In genomic region chr18:76490701-76491171, GRCh38 we compare ENCODE assay signal across 1 cellular context.
TF ChIP-seq lines count a peak whose summit lies in the region.

No MANE protein-coding gene starts in this region.

TF ChIP-seq in GM12878, 131 proteins besides CTCF, POLR2A, EP300 and RAD21 (continued from another document):
- TF ChIP-seq RELB (IDR thresholded peaks at IDR 0.05; ENCODE audit: low read depth) (peak; percentile 44; the same call in 1 of the 2 replicates), MTA2 (IDR thresholded peaks at IDR 0.05; ENCODE audit: low read depth) (peak; percentile 33; the same call in 1 of the 2 replicates), SMC3 (IDR thresholded peaks at IDR 0.05; ENCODE audit: borderline replicate concordance, low read length) (no peak), EZH2 (IDR thresholded peaks at IDR 0.05; ENCODE audit: borderline replicate concordance, control insufficient read depth, low read depth, low read length) (no peak), DPF2 (IDR thresholded peaks at IDR 0.05) (peak; percentile 80; the same call in 1 of the 2 replicates), CREB1 (IDR thresholded peaks at IDR 0.05; ENCODE audit: low read depth) (peak; percentile 49; the same call in 1 of the 2 replicates), RB1 (IDR thresholded peaks at IDR 0.05; ENCODE audit: borderline replicate concordance) (0 out of 2 replicates have a peak, but pooled peaks have one; percentile 22), BACH1 (IDR thresholded peaks at IDR 0.05; ENCODE audit: borderline replicate concordance) (peak; percentile 75; the same call in 1 of the 2 replicates), RCOR1 (conservative IDR thresholded peaks at IDR 0.05; ENCODE audit: low read depth, low read length) (no peak), EGR1 (IDR thresholded peaks at IDR 0.05; ENCODE audit: borderline replicate concordance in 1 of 2, low read depth in 2 of 2, low read length in 2 of 2) (peak in 1 of 2 experiments; percentile 62; a peak in 1 of 3 replicates), MYC (IDR thresholded peaks at IDR 0.05; ENCODE audit: insufficient read depth, insufficient read length, insufficient replicate concordance, low read length, severe bottlenecking) (no peak), BHLHE40 (IDR thresholded peaks at IDR 0.05; ENCODE audit: borderline replicate concordance in 1 of 2, low read depth in 2 of 2, low read length in 1 of 2) (peak; percentile 5 to 39; a peak in 1 of 4 replicates), ATF3 (IDR thresholded peaks at IDR 0.05; ENCODE audit: borderline replicate concordance, extremely low read depth, low read depth, low read length) (no peak), ATF7 (IDR thresholded peaks at IDR 0.05; ENCODE audit: low read depth) (peak; percentile 71), IKZF1 (conservative IDR thresholded peaks at IDR 0.05) (peak; percentile 63), GATAD2B (conservative IDR thresholded peaks at IDR 0.05; ENCODE audit: low read depth) (0 out of 2 replicates have a peak, but pooled peaks have one; percentile 68), PAX5 (IDR thresholded peaks at IDR 0.05; ENCODE audit: borderline replicate concordance, low read depth, low read length) (0 out of 2 replicates have a peak, but pooled peaks have one; percentile 9)
- TF ChIP-seq, protein P1, sequence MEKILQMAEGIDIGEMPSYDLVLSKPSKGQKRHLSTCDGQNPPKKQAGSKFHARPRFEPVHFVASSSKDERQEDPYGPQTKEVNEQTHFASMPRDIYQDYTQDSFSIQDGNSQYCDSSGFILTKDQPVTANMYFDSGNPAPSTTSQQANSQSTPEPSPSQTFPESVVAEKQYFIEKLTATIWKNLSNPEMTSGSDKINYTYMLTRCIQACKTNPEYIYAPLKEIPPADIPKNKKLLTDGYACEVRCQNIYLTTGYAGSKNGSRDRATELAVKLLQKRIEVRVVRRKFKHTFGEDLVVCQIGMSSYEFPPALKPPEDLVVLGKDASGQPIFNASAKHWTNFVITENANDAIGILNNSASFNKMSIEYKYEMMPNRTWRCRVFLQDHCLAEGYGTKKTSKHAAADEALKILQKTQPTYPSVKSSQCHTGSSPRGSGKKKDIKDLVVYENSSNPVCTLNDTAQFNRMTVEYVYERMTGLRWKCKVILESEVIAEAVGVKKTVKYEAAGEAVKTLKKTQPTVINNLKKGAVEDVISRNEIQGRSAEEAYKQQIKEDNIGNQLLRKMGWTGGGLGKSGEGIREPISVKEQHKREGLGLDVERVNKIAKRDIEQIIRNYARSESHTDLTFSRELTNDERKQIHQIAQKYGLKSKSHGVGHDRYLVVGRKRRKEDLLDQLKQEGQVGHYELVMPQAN (conservative IDR thresholded peaks at IDR 0.05) = peak; percentile 64
- TF ChIP-seq, protein P2, sequence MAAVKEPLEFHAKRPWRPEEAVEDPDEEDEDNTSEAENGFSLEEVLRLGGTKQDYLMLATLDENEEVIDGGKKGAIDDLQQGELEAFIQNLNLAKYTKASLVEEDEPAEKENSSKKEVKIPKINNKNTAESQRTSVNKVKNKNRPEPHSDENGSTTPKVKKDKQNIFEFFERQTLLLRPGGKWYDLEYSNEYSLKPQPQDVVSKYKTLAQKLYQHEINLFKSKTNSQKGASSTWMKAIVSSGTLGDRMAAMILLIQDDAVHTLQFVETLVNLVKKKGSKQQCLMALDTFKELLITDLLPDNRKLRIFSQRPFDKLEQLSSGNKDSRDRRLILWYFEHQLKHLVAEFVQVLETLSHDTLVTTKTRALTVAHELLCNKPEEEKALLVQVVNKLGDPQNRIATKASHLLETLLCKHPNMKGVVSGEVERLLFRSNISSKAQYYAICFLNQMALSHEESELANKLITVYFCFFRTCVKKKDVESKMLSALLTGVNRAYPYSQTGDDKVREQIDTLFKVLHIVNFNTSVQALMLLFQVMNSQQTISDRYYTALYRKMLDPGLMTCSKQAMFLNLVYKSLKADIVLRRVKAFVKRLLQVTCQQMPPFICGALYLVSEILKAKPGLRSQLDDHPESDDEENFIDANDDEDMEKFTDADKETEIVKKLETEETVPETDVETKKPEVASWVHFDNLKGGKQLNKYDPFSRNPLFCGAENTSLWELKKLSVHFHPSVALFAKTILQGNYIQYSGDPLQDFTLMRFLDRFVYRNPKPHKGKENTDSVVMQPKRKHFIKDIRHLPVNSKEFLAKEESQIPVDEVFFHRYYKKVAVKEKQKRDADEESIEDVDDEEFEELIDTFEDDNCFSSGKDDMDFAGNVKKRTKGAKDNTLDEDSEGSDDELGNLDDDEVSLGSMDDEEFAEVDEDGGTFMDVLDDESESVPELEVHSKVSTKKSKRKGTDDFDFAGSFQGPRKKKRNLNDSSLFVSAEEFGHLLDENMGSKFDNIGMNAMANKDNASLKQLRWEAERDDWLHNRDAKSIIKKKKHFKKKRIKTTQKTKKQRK (IDR thresholded peaks at IDR 0.05; ENCODE audit: low read depth, low read length) = no peak
TF ChIP-seq in GM12878: peak in this region for 14.
